ENCODE assay signal across 1 cellular context in genomic region chr2:178514664-178515063, GRCh38.
TF ChIP-seq lines count a peak whose summit lies in the region.

No MANE protein-coding gene starts in this region.

TF ChIP-seq in HepG2, 621 proteins besides CTCF, POLR2A, EP300 and RAD21:
- TF ChIP-seq SRF (IDR thresholded peaks at IDR 0.05; ENCODE audit: low read depth, low read length) (0 out of 2 replicates have a peak, but pooled peaks have one; percentile 32), ZNF772 (CRISPR knock-in tag; IDR thresholded peaks at IDR 0.05) (no peak)
